Comparison of ENCODE assay signal across 19 cellular contexts in genomic region chr5:112583166-112583565, GRCh38.
A peak's percentile ranks its signal among the peaks of the same experiment; 100 is the strongest.
DNase-seq lines count a peak whose midpoint lies in the region.
"Had no signal": no experiment of that assay in that cellular context is flagged by ENCODE, and none has a peak within 500 bp of the region (broad histone marks: within the 10 kb centered on the region; RNA-seq: fewer than 3 reads in every experiment).

No MANE protein-coding gene starts in this region.

- peak; percentile 46 for DNase-seq in NCI-H2029 (lab: John Stamatoyannopoulos, UW)
- no peak for DNase-seq in NCI-H2029 treated with DMSO at 0.1 percent for 48 hours (lab: John Stamatoyannopoulos, UW)
- peak; percentile 13 for DNase-seq in NCI-H146 treated with DMSO at 0.1 percent for 48 hours (lab: John Stamatoyannopoulos, UW; ENCODE audit: unreplicated experiment)
- peak; percentile 84 to 87 for DNase-seq in SHP77 (lab: John Stamatoyannopoulos, UW)
- peak; percentile 85 for DNase-seq in myocyte (ENCODE audit: low read depth)
- DNase-seq in NOMO-1 (lab: John Stamatoyannopoulos, UW; ENCODE audit: unreplicated experiment in 2 of 2) = no peak
- DNase-seq in nucleus accumbens (lab: John Stamatoyannopoulos, UW) = no peak
- no peak for DNase-seq in activated T-cell treated with anti-CD3 and anti-CD28 coated beads, Interleukin-2, amount 50 U/mL, for 1 hour
- DNase-seq: Calu3; CD4-positive, alpha-beta T cell; DMS79 treated with DMSO at 0.1 percent for 48 hours; H7; HFFc6; KBM-7; MV-4-11; NCI-H1417 treated with DMSO at 0.1 percent for 48 hours; NCI-H524; NK-92 treated with Interleukin-12 subunit alpha and Interleukin-12 subunit beta, amount 100 ng/mL, for 24 hours; SIG-M5 had no signal

Comparison
In these comparisons a context has a peak if more than half of its experiments do, and no peak if none do; other contexts are left out.
1. DNase-seq: peak in NCI-H2029 (single experiment), NCI-H146 treated with DMSO at 0.1 percent for 48 hours (single experiment), SHP77 (2 of 2) and myocyte (single experiment); none in NCI-H2029 treated with DMSO at 0.1 percent for 48 hours (single experiment), NOMO-1 (0 of 2), nucleus accumbens (0 of 56) and activated T-cell treated with anti-CD3 and anti-CD28 coated beads, Interleukin-2, amount 50 U/mL, for 1 hour (single experiment).